ENCODE assay signal across 2 cellular contexts in the genomic region with DNA sequence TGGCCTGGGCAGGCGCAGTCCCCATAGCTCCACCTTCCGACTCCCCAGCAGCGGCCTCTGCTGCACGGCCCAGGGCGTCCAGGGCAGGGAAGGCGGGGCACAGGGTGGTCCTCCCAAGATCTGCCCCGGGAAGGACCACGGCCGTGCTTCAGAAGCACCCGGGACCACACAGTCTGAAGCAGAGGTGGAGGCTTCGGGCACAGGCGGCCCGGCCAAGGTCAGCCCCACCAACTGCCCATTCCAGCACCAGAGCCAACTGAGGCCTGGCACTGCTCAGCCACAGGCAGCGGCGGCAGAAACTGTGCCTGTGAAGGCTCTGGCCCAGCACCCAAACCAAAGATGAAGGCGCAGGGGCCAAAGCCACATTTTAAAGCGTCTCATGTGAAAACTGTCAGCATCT.
TF ChIP-seq lines count a peak whose summit lies in the region.

No MANE protein-coding gene starts in this region.

TF ChIP-seq in GM23338, 12 proteins besides CTCF, POLR2A, EP300 and RAD21:
- TF ChIP-seq, protein P1, sequence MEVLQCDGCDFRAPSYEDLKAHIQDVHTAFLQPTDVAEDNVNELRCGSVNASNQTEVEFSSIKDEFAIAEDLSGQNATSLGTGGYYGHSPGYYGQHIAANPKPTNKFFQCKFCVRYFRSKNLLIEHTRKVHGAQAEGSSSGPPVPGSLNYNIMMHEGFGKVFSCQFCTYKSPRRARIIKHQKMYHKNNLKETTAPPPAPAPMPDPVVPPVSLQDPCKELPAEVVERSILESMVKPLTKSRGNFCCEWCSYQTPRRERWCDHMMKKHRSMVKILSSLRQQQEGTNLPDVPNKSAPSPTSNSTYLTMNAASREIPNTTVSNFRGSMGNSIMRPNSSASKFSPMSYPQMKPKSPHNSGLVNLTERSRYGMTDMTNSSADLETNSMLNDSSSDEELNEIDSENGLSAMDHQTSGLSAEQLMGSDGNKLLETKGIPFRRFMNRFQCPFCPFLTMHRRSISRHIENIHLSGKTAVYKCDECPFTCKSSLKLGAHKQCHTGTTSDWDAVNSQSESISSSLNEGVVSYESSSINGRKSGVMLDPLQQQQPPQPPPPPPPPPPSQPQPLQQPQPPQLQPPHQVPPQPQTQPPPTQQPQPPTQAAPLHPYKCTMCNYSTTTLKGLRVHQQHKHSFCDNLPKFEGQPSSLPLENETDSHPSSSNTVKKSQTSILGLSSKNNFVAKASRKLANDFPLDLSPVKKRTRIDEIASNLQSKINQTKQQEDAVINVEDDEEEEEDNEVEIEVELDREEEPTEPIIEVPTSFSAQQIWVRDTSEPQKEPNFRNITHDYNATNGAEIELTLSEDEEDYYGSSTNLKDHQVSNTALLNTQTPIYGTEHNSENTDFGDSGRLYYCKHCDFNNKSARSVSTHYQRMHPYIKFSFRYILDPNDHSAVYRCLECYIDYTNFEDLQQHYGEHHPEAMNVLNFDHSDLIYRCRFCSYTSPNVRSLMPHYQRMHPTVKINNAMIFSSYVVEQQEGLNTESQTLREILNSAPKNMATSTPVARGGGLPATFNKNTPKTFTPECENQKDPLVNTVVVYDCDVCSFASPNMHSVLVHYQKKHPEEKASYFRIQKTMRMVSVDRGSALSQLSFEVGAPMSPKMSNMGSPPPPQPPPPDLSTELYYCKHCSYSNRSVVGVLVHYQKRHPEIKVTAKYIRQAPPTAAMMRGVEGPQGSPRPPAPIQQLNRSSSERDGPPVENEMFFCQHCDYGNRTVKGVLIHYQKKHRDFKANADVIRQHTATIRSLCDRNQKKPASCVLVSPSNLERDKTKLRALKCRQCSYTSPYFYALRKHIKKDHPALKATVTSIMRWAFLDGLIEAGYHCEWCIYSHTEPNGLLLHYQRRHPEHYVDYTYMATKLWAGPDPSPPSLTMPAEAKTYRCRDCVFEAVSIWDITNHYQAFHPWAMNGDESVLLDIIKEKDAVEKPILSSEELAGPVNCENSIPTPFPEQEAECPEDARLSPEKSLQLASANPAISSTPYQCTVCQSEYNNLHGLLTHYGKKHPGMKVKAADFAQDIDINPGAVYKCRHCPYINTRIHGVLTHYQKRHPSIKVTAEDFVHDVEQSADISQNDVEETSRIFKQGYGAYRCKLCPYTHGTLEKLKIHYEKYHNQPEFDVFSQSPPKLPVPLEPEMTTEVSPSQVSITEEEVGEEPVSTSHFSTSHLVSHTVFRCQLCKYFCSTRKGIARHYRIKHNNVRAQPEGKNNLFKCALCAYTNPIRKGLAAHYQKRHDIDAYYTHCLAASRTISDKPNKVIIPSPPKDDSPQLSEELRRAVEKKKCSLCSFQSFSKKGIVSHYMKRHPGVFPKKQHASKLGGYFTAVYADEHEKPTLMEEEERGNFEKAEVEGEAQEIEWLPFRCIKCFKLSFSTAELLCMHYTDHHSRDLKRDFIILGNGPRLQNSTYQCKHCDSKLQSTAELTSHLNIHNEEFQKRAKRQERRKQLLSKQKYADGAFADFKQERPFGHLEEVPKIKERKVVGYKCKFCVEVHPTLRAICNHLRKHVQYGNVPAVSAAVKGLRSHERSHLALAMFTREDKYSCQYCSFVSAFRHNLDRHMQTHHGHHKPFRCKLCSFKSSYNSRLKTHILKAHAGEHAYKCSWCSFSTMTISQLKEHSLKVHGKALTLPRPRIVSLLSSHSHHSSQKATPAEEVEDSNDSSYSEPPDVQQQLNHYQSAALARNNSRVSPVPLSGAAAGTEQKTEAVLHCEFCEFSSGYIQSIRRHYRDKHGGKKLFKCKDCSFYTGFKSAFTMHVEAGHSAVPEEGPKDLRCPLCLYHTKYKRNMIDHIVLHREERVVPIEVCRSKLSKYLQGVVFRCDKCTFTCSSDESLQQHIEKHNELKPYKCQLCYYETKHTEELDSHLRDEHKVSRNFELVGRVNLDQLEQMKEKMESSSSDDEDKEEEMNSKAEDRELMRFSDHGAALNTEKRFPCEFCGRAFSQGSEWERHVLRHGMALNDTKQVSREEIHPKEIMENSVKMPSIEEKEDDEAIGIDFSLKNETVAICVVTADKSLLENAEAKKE (CRISPR knock-in tag; IDR thresholded peaks at IDR 0.05) = no peak
- TF ChIP-seq, protein P2, sequence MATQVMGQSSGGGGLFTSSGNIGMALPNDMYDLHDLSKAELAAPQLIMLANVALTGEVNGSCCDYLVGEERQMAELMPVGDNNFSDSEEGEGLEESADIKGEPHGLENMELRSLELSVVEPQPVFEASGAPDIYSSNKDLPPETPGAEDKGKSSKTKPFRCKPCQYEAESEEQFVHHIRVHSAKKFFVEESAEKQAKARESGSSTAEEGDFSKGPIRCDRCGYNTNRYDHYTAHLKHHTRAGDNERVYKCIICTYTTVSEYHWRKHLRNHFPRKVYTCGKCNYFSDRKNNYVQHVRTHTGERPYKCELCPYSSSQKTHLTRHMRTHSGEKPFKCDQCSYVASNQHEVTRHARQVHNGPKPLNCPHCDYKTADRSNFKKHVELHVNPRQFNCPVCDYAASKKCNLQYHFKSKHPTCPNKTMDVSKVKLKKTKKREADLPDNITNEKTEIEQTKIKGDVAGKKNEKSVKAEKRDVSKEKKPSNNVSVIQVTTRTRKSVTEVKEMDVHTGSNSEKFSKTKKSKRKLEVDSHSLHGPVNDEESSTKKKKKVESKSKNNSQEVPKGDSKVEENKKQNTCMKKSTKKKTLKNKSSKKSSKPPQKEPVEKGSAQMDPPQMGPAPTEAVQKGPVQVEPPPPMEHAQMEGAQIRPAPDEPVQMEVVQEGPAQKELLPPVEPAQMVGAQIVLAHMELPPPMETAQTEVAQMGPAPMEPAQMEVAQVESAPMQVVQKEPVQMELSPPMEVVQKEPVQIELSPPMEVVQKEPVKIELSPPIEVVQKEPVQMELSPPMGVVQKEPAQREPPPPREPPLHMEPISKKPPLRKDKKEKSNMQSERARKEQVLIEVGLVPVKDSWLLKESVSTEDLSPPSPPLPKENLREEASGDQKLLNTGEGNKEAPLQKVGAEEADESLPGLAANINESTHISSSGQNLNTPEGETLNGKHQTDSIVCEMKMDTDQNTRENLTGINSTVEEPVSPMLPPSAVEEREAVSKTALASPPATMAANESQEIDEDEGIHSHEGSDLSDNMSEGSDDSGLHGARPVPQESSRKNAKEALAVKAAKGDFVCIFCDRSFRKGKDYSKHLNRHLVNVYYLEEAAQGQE (IDR thresholded peaks at IDR 0.05; ENCODE audit: unreplicated experiment) = no peak
- TF ChIP-seq NANOG (IDR thresholded peaks at IDR 0.05; ENCODE audit: borderline replicate concordance) (no peak), EZH2 (IDR thresholded peaks at IDR 0.05; ENCODE audit: low read depth, unreplicated experiment) (no peak)

TF ChIP-seq in WTC11, 78 proteins besides CTCF, POLR2A, EP300 and RAD21:
- no peak for TF ChIP-seq PREB (CRISPR knock-in tag; IDR thresholded peaks at IDR 0.05; ENCODE audit: borderline replicate concordance)
- no peak for TF ChIP-seq ZNF138 (CRISPR knock-in tag; conservative IDR thresholded peaks at IDR 0.05)
- TF ChIP-seq PRRX2 (CRISPR knock-in tag; IDR thresholded peaks at IDR 0.05) = no peak
- TF ChIP-seq ZNF281 (CRISPR knock-in tag; IDR thresholded peaks at IDR 0.05) = no peak
- no peak for TF ChIP-seq ERG (CRISPR knock-in tag; IDR thresholded peaks at IDR 0.05)
- no peak for TF ChIP-seq MXD4 (CRISPR knock-in tag; IDR thresholded peaks at IDR 0.05; ENCODE audit: borderline replicate concordance)
- TF ChIP-seq, protein P3, sequence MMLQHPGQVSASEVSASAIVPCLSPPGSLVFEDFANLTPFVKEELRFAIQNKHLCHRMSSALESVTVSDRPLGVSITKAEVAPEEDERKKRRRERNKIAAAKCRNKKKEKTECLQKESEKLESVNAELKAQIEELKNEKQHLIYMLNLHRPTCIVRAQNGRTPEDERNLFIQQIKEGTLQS (CRISPR knock-in tag; conservative IDR thresholded peaks at IDR 0.05) = no peak
- no peak for TF ChIP-seq STAT6 (CRISPR knock-in tag; conservative IDR thresholded peaks at IDR 0.05; ENCODE audit: low read depth)
TF ChIP-seq in WTC11: peak in this region for 0.
